In the genomic region with DNA sequence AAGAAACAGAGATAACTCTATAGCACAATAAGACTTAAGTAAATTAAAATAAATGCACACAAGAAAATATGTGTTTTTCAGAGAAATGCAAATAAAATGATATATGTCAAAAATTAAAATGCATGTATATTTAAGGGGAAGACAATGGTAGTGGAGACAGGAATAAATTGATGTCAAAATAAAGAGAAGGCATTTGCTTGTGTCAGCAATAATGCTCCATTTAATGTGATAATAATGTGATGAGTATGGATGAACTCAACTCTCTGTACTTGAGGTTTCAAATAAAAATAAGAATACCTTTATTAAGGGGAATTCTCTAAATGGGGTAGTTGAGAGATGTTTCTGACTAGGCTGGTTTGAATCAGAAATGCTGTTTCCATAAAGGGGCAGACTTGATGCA, we compare ENCODE assay signal across 27 cellular contexts.
"Had no signal": no experiment of that assay in that cellular context is flagged by ENCODE, and none has a peak within 500 bp of the region (broad histone marks: within the 10 kb centered on the region; RNA-seq: fewer than 3 reads in every experiment).

No MANE protein-coding gene starts in this region.

- H3K79me2 ChIP-seq: parathyroid adenoma had no signal

- ATAC-seq: naive thymus-derived CD4-positive, alpha-beta T cell; natural killer cell; psoas muscle; right cardiac atrium; sciatic nerve; stimulated activated effector memory CD8-positive, alpha-beta T cell treated with anti-CD3 and anti-CD28 coated beads, Interleukin-12 subunit alpha, Interleukin-12 subunit beta, amount 100 ng/mL, for 72 hours; stimulated activated naive B cell treated with anti-CD40 and anti-IgM and Interleukin-4, amounts not matched to agents 10 μg/mL and 1 μg/mL and 100 μg/mL, for 72 hours had no signal

- H3K9me3 ChIP-seq: ovary, psoas muscle, spleen, stomach, thoracic aorta, thyroid gland, tibial nerve, upper lobe of left lung, vagina had no signal

- H3K9ac ChIP-seq: neural progenitor cell, parathyroid adenoma had no signal

- H3K4me1 ChIP-seq: psoas muscle, spleen, stomach, thyroid gland, tibial nerve, upper lobe of left lung, vagina had no signal

- H3K36me3 ChIP-seq: neural progenitor cell, ovary, spleen, stomach, thoracic aorta, thyroid gland, tibial nerve, upper lobe of left lung, vagina had no signal

- H3K4me2 ChIP-seq: neural progenitor cell, smooth muscle cell had no signal

- DNase-seq: naive thymus-derived CD4-positive, alpha-beta T cell; natural killer cell; occipital lobe; ovary; posterior cingulate gyrus; psoas muscle; right cardiac atrium; spleen; stimulated activated CD4-positive, alpha-beta T cell treated with anti-CD3 and anti-CD28 coated beads, Interleukin-12 subunit alpha, Interleukin-12 subunit beta, amount 100 ng/mL, for 4 hours; stimulated activated CD4-positive, alpha-beta T cell treated with anti-CD3 and anti-CD28 coated beads, Interleukin-1b, Interleukin-23, amount 100 ng/mL, for 48 hours; stimulated activated CD4-positive, alpha-beta T cell treated with anti-CD3 and anti-CD28 coated beads, Interleukin-2, amount 100 ng/mL, for 48 hours; stimulated activated CD4-positive, alpha-beta T cell treated with anti-CD3 and anti-CD28 coated beads, Interleukin-4, amount 100 ng/mL, for 24 hours; stimulated activated naive B cell treated with anti-CD40 and anti-IgM and Interleukin-4, amounts not matched to agents 10 μg/mL and 1 μg/mL and 100 μg/mL, for 72 hours; stimulated activated naive CD4-positive, alpha-beta T cell treated with Interleukin-2 at 50 U/mL for 16 hours; stomach; thyroid gland; upper lobe of left lung had no signal

- H3K4me3 ChIP-seq: neural progenitor cell, ovary, psoas muscle, skin epidermis, smooth muscle cell, spleen, stomach, thoracic aorta, thyroid gland, tibial nerve, upper lobe of left lung, vagina had no signal

- H3K27ac ChIP-seq: neural progenitor cell, ovary, parathyroid adenoma, psoas muscle, skin epidermis, spleen, stomach, thoracic aorta, thyroid gland, tibial nerve, upper lobe of left lung, vagina had no signal

- FAIRE-seq: urothelium cell line had no signal

- H3K27me3 ChIP-seq: neural progenitor cell, ovary, spleen, stomach, thyroid gland, tibial nerve, upper lobe of left lung, vagina had no signal

- H2AFZ ChIP-seq: neural progenitor cell, parathyroid adenoma had no signal
